Comparison of ENCODE assay signal across 24 cellular contexts in the genomic region with DNA sequence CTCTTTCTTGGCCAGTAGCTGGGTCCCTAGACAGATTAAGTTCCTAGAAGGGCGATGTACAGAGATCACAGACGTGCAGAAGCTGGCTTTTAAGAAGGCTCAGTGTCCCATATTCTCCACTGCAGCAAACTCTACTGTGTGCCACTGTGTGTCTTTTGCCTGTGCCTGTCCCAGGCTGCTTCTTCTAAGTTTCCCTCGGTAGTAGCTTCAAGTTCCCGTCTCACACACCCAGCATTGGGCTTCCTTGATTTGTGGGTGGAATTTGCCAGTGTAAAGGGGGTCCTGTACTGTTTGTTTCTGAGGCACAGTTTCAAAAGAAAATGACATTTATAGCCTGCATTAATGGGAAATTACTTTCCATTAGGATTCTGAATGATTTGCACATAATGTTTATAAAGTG. TPM values are rescaled to one million over a fixed set of nuclear protein-coding genes. Genes with fewer than 3 reads are reported as not detected.
"Had no signal": no experiment of that assay in that cellular context is flagged by ENCODE, and none has a peak within 500 bp of the region (broad histone marks: within the 10 kb centered on the region; RNA-seq: fewer than 3 reads in every experiment).

No MANE protein-coding gene starts in this region.

- FAIRE-seq: frontal cortex, kidney had no signal

- H3K36me3 ChIP-seq: adrenal gland, brain microvascular endothelial cell, SJSA1, vagina had no signal

- H3K9me3 ChIP-seq: adrenal gland, SJSA1, testis, vagina had no signal

- H3K27me3 ChIP-seq: adrenal gland, brain microvascular endothelial cell, SJSA1, testis, vagina had no signal

- H2AFZ ChIP-seq: parathyroid adenoma had no signal

- ATAC-seq: activated CD4-positive, alpha-beta T cell treated with anti-CD3 and anti-CD28 coated beads for 36 hours; activated T-cell treated with anti-CD3 and anti-CD28 coated beads, Interleukin-2, amount 50 U/mL, for 72 hours; left colon; psoas muscle; T-cell had no signal

- H3K27ac ChIP-seq: brain microvascular endothelial cell, parathyroid adenoma, psoas muscle, SJSA1, testis, vagina had no signal

- H3K9ac ChIP-seq: parathyroid adenoma had no signal

- DNase-seq: activated CD4-positive, alpha-beta T cell treated with anti-CD3 and anti-CD28 coated beads for 36 hours; activated CD4-positive, CD25-positive, alpha-beta regulatory T cell; activated naive CD4-positive, alpha-beta T cell; activated T-cell treated with anti-CD3 and anti-CD28 coated beads for 4 hours; activated T-cell treated with anti-CD3 and anti-CD28 coated beads, Interleukin-2, amount 50 U/mL, for 72 hours; aorta; brain microvascular endothelial cell; dermis blood vessel endothelial cell; effector CD4-positive, alpha-beta T cell; hippocampal formation; immature natural killer cell; left colon; stimulated activated CD4-positive, alpha-beta T cell treated with anti-CD3 and anti-CD28 coated beads, Interleukin-2, amount 100 ng/mL, for 48 hours; stimulated activated naive CD4-positive, alpha-beta T cell treated with Interleukin-2 at 50 U/mL for 16 hours; T-cell had no signal

- H3K4me3 ChIP-seq: adrenal gland, lung, psoas muscle, SJSA1, testis, vagina had no signal

- H3K79me2 ChIP-seq: parathyroid adenoma had no signal

- H3K4me1 ChIP-seq: adrenal gland, parathyroid adenoma, psoas muscle, SJSA1, testis had no signal

RNA-seq across cellular contexts. Expression of gene ADAMTSL3, which starts 48.9 kb away (rescaled TPM):
- total RNA-seq: activated CD4-positive, alpha-beta T cell treated with anti-CD3 and anti-CD28 coated beads for 36 hours had no signal
- polyA plus RNA-seq: immature natural killer cell had no signal
